8 cellular contexts compared by ENCODE assay signal in the genomic region with DNA sequence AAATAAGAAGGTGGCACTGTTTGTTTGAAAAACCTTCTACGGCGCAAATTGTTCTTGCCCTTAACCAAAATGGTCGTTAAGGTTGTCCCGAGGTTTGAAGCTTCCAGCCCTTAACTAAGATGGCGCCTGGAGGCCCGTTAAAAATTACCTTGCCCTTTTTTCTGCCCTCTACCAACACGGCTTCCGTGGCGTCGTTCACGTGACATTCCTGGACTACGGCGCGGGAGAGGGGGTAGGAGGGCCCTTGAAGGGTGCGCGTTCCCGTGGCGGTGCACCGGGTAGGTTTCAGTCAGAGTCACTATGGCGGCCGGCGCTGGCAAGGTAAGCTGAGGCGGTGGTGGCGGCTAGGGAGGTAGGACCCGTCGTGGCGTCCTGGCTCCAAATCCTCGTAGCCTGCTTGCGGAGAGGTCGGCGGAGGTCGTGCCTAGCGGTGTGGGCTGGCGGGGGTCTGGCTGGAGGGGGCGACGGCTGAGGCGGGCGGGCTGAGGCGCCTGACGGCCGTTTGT. TPM values are rescaled to one million over a fixed set of nuclear protein-coding genes. Genes with fewer than 3 reads are reported as not detected.
A peak's percentile ranks its signal among the peaks of the same experiment; 100 is the strongest.
DNase-seq lines count a peak whose midpoint lies in the region; ATAC-seq and TF ChIP-seq lines count a peak whose summit lies in the region.

A gene with protein sequence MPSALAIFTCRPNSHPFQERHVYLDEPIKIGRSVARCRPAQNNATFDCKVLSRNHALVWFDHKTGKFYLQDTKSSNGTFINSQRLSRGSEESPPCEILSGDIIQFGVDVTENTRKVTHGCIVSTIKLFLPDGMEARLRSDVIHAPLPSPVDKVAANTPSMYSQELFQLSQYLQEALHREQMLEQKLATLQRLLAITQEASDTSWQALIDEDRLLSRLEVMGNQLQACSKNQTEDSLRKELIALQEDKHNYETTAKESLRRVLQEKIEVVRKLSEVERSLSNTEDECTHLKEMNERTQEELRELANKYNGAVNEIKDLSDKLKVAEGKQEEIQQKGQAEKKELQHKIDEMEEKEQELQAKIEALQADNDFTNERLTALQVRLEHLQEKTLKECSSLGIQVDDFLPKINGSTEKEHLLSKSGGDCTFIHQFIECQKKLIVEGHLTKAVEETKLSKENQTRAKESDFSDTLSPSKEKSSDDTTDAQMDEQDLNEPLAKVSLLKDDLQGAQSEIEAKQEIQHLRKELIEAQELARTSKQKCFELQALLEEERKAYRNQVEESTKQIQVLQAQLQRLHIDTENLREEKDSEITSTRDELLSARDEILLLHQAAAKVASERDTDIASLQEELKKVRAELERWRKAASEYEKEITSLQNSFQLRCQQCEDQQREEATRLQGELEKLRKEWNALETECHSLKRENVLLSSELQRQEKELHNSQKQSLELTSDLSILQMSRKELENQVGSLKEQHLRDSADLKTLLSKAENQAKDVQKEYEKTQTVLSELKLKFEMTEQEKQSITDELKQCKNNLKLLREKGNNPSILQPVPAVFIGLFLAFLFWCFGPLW (plus strand): TSS at position 288 of the 506 bp plus-strand sequence. CDS start 1,343 bp downstream, outside the sequence.

- TF ChIP-seq CTCF in activated B cell treated with CpG ODN at 0.5 μM for 24 hours (IDR thresholded peaks at IDR 0.05), result no peak

- H3K36me3 Mint-ChIP-seq in activated B cell treated with CpG ODN at 0.5 μM for 24 hours (ENCODE audit: low read depth) (peaks cover 28% of the 10 kb centered on the region), immature natural killer cell (no peaks in the 10 kb centered on the region)

- ATAC-seq in HG03196 (IDR thresholded peaks at IDR 0.05; ENCODE audit: unreplicated experiment), result peak; percentile 94
- ATAC-seq in activated B cell treated with CpG ODN at 0.5 μM for 24 hours (ENCODE audit: low read depth), result peak; percentile 94

- peak within 1 kb of the TSS; percentile 95 for H3K27ac ChIP-seq in caudate nucleus (ENCODE audit: low read depth, low read length)

- peak within 1 kb of the TSS; percentile 95 for H3K4me3 Mint-ChIP-seq in activated B cell treated with CpG ODN at 0.5 μM for 24 hours
- H3K4me3 Mint-ChIP-seq in immature natural killer cell, result peak within 1 kb of the TSS; percentile 93 to 99 (median 96)

- DNase-seq in AG08395 (ENCODE audit: low spot score) (peak; percentile 94), NCI-H345 (lab: John Stamatoyannopoulos, UW) (peak; percentile 94), activated B cell treated with CpG ODN at 0.5 μM for 24 hours (peak; percentile 87), caudate nucleus (lab: John Stamatoyannopoulos, UW) (peak; percentile 69 to 98 (median 94)), immature natural killer cell (peak; percentile 92 to 94 (median 93)), smooth muscle cell of the brain vasculature (ENCODE audit: low read depth, low spot score) (peak; percentile 89)

- POLR2A ChIA-PET in activated B cell treated with CpG ODN at 0.5 μM for 24 hours (lab: Charles Lee), result interaction anchor here (0.6 to 2.4 kb wide), 8 partner anchors 63 to 577 kb away, joined by 3 to 37 read pairs (median 5); partner anchors contain the start of genes ARF4, DENND6A, PDE12 and PXK

- TF ChIP-seq POLR2A in GM18951 (IDR thresholded peaks at IDR 0.05; ENCODE audit: extremely low read depth, insufficient read depth, insufficient read length), result peak; percentile 83

- H3K4me1 Mint-ChIP-seq in activated B cell treated with CpG ODN at 0.5 μM for 24 hours, result peaks cover 39% of the 10 kb centered on the region
- peaks cover 38 to 48% of the 10 kb centered on the region in 2 donors for H3K4me1 Mint-ChIP-seq in immature natural killer cell

- intact Hi-C loops in activated B cell treated with CpG ODN at 0.5 μM for 24 hours (cut with micrococcal nuclease), result loop anchor here (1.0 to 10.0 kb wide), 6 partner anchors 64 to 679 kb away; partner anchors contain the start of genes ARF4, HTD2, PDE12 and PDHB

- CTCF ChIA-PET in activated B cell treated with CpG ODN at 0.5 μM for 24 hours (lab: Charles Lee), result interaction anchor here (1.4 kb wide), 1 partner anchor 159 kb away, joined by 5 read pairs; the partner anchor contains the start of gene ARF4

- no peaks in the 10 kb centered on the region for H3K9me3 Mint-ChIP-seq in activated B cell treated with CpG ODN at 0.5 μM for 24 hours
- H3K9me3 Mint-ChIP-seq in immature natural killer cell, result no peaks in the 10 kb centered on the region

- H3K27me3 Mint-ChIP-seq in activated B cell treated with CpG ODN at 0.5 μM for 24 hours (no peaks in the 10 kb centered on the region), immature natural killer cell (ENCODE audit: low read depth in 3 of 3) (peaks cover 0 to 5% (median 3%) of the 10 kb centered on the region in 3 donors)

- in situ Hi-C loops in GM18951 (cut with MboI; ENCODE audit: low sequenced_read_pairs, unreplicated experiment), result no loop called here

- H3K27ac Mint-ChIP-seq in activated B cell treated with CpG ODN at 0.5 μM for 24 hours (peak within 1 kb of the TSS; percentile 94), immature natural killer cell (peak within 1 kb of the TSS; percentile 84 to 97 (median 94))

RNA-seq across cellular contexts. Expression of the gene that starts here (rescaled TPM):
- 45.4 and 57.1 TPM in 2 replicates for total RNA-seq in activated B cell treated with CpG ODN at 0.5 μM for 24 hours
- polyA plus RNA-seq in immature natural killer cell, result 10 to 100 TPM; 11.0 to 31.2 (median 19.3) TPM

Comparison
In these comparisons a context has a peak if more than half of its experiments do, and no peak if none do; other contexts are left out.
1. Peak in every context shown above with its lines: DNase-seq, ATAC-seq and H3K27ac ChIP-seq.